In the genomic region with DNA sequence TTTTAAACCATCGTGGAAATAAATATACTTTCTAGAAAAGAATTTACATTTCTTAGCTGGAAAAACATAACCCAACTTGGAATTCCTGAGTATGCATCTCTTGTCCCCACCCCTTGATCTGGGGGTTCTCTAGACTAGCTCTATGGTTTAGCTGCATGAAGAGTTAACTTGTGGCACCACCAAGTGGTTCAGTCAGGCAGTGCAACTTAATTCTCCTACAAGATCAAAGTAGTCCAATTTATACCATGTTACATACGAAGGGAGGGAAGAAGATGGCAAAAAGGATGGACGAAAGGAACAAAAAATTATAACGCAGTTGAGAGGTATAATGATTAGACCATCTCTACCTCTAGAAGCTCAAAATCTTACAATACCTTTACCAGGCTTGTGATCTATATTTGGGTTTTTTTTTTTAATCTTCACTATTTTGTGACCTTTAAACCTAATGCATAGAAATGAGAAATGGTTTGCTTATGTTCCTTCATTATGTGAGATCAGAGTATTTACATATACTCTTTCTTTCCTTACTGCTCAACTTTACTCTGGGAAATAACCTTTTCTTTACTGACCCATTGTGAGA, we compare ENCODE assay signal across 8 cellular contexts. TPM values are rescaled to one million over a fixed set of nuclear protein-coding genes. Genes with fewer than 3 reads are reported as not detected.
DNase-seq lines count a peak whose midpoint lies in the region; ATAC-seq and TF ChIP-seq lines count a peak whose summit lies in the region.

No MANE protein-coding gene starts in this region.

- no peak overlapping the region for H3K4me3 ChIP-seq in Jurkat, Clone E6-1 (ENCODE audit: low read length)
- H3K4me3 ChIP-seq in heart left ventricle: no peak overlapping the region

- no peaks in the 10 kb centered on the region for H3K27me3 ChIP-seq in heart left ventricle

- CTCF ChIA-PET in activated naive CD4-positive, alpha-beta T cell treated with anti-CD3 and anti-CD28 coated beads for 36 hours (lab: Charles Lee): interaction anchor here (0.6 to 2.8 kb wide), 29 partner anchors 9 to 539 kb away, joined by 3 to 22 read pairs (median 4); no protein-coding TSS in a partner anchor

- ATAC-seq in GM21367 (IDR thresholded peaks at IDR 0.05; ENCODE audit: unreplicated experiment): peak; percentile 84
- peak; percentile 51 to 72 (median 66) for ATAC-seq in heart left ventricle

- no peak overlapping the region for H3K4me3 Mint-ChIP-seq in activated naive CD4-positive, alpha-beta T cell treated with anti-CD3 and anti-CD28 coated beads for 36 hours

- peak; percentile 67 to 83 (median 72) for TF ChIP-seq CTCF in heart left ventricle (IDR thresholded peaks at IDR 0.05)

- DNase-seq in DMS53 treated with DMSO at 0.1 percent for 48 hours (lab: John Stamatoyannopoulos, UW; ENCODE audit: unreplicated experiment) (peak; percentile 16), SK-N-DZ (ENCODE audit: low spot score) (peak; percentile 67), heart left ventricle (peak in 4 of 5 donors; percentile 21 to 34 (median 32)), pulmonary artery endothelial cell (ENCODE audit: low read depth, low spot score) (peak; percentile 48), GF-D8 (lab: John Stamatoyannopoulos, UW) (no peak)
- DNase-seq in Jurkat, Clone E6-1 (ENCODE audit: low read depth, low spot score): peak; percentile 79
- DNase-seq in activated naive CD4-positive, alpha-beta T cell treated with anti-CD3 and anti-CD28 coated beads for 36 hours: peak; percentile 87

- H3K4me1 ChIP-seq in heart left ventricle: no peaks in the 10 kb centered on the region

- peaks cover 0 to 32% (median 16%) of the 10 kb centered on the region in 9 donors for H3K36me3 ChIP-seq in heart left ventricle

- intact Hi-C loops in activated naive CD4-positive, alpha-beta T cell treated with anti-CD3 and anti-CD28 coated beads for 36 hours (cut with micrococcal nuclease): loop anchor here (1.0 to 5.0 kb wide), 6 partner anchors 27 to 541 kb away; a partner anchor contains a TSS
- intact Hi-C loops in heart left ventricle (cut with DNase I): loop anchor here in 2 of 10 donors (5.0 to 10.0 kb wide), 3 partner anchors 207 to 350 kb away; no protein-coding TSS in a partner anchor

- no peaks in the 10 kb centered on the region for H3K9me3 Mint-ChIP-seq in activated naive CD4-positive, alpha-beta T cell treated with anti-CD3 and anti-CD28 coated beads for 36 hours

- peaks cover 4% of the 10 kb centered on the region for H3K4me1 Mint-ChIP-seq in activated naive CD4-positive, alpha-beta T cell treated with anti-CD3 and anti-CD28 coated beads for 36 hours (ENCODE audit: low read depth)

- no peaks in the 10 kb centered on the region for H3K27me3 Mint-ChIP-seq in activated naive CD4-positive, alpha-beta T cell treated with anti-CD3 and anti-CD28 coated beads for 36 hours (ENCODE audit: low read depth)

- no peak for TF ChIP-seq POLR2A in heart left ventricle (IDR thresholded peaks at IDR 0.05)

- H3K9me3 ChIP-seq in heart left ventricle: no peaks in the 10 kb centered on the region

- no peak overlapping the region for H3K27ac Mint-ChIP-seq in activated naive CD4-positive, alpha-beta T cell treated with anti-CD3 and anti-CD28 coated beads for 36 hours

- peaks cover 4% of the 10 kb centered on the region for H3K36me3 Mint-ChIP-seq in activated naive CD4-positive, alpha-beta T cell treated with anti-CD3 and anti-CD28 coated beads for 36 hours (ENCODE audit: low read depth)

- H3K27ac ChIP-seq in heart left ventricle: no peak overlapping the region

- WGBS in heart left ventricle, 4 donors: 21 to 29% (median 22%) methylated on average over 4 of the region's 4 CpGs

RNA-seq across cellular contexts. Expression of a gene that starts 28.5 kb away (rescaled TPM):
- polyA plus RNA-seq in Jurkat, Clone E6-1 (2012; ENCODE audit: insufficient read depth, insufficient read length): 57.3 TPM
- polyA plus RNA-seq in SK-N-DZ (2014; cell fraction: cytosol; rRNA removed): 30.0 and 51.0 TPM in 2 replicates
- 23.9 and 30.8 TPM in 2 replicates for polyA plus RNA-seq in SK-N-DZ (2014; cell fraction: nucleus; rRNA removed)
- total RNA-seq in activated naive CD4-positive, alpha-beta T cell treated with anti-CD3 and anti-CD28 coated beads for 36 hours: 10 to 100 TPM; 33.5 to 36.6 TPM
- total RNA-seq in heart left ventricle (10 to 100 TPM; 13.1 to 24.7 (median 19.5) TPM), pulmonary artery endothelial cell (28.2 and 42.8 TPM in 2 replicates)
- polyA plus RNA-seq in heart left ventricle: 10 to 100 TPM; 20.5 to 22.4 TPM
